In genomic region chr12:108995370-108995992, GRCh38 we compare ENCODE assay signal across 28 cellular contexts. TPM values are rescaled to one million over a fixed set of nuclear protein-coding genes. Genes with fewer than 3 reads are reported as not detected.
"Had no signal": no experiment of that assay in that cellular context is flagged by ENCODE, and none has a peak within 500 bp of the region (broad histone marks: within the 10 kb centered on the region; RNA-seq: fewer than 3 reads in every experiment).

No MANE protein-coding gene starts in this region.

- H3K4me1 ChIP-seq: body of pancreas, heart right ventricle, right lobe of liver, thyroid gland, upper lobe of right lung had no signal

- ATAC-seq: activated CD8-positive, alpha-beta T cell treated with anti-CD3 and anti-CD28 coated beads, Interleukin-2, amount 10 ng/mL, durations not matched to agents 7 days and 5 days; activated naive CD8-positive, alpha-beta T cell treated with anti-CD3 and anti-CD28 coated beads, Interleukin-2, amount 50 U/mL, for 24 hours; body of pancreas; heart right ventricle; left cardiac atrium; right lobe of liver; upper lobe of right lung had no signal

- H3K4me3 Mint-ChIP-seq: activated CD8-positive, alpha-beta T cell treated with anti-CD3 and anti-CD28 coated beads, Interleukin-2, amount 10 ng/mL, durations not matched to agents 7 days and 5 days; activated naive CD8-positive, alpha-beta T cell treated with anti-CD3 and anti-CD28 coated beads, Interleukin-2, amount 50 U/mL, for 24 hours; activated T-helper 1 cell treated with anti-CD3 and anti-CD28 coated beads, Interleukin-12 subunit alpha, Interleukin-12 subunit beta, Interleukin-2, Interleukin-4 antibody, amounts not matched to agents 30 ng/mL and 10 ng/mL and 1 ng/mL, durations not matched to agents 14 hours and 24 hours and 36 hours; memory B cell; stimulated activated naive CD8-positive, alpha-beta T cell treated with anti-CD3 and anti-CD28 coated beads, Interleukin-15, Interleukin-2, amounts not matched to agents 100 ng/mL and 50 ng/mL, for 24 hours had no signal

- H3K27ac ChIP-seq: body of pancreas, heart right ventricle, right lobe of liver, skin epidermis, thyroid gland, upper lobe of right lung had no signal

- H3K27ac Mint-ChIP-seq: activated CD8-positive, alpha-beta T cell treated with anti-CD3 and anti-CD28 coated beads, Interleukin-2, amount 10 ng/mL, durations not matched to agents 7 days and 5 days; activated naive CD8-positive, alpha-beta T cell treated with anti-CD3 and anti-CD28 coated beads, Interleukin-2, amount 50 U/mL, for 24 hours; activated T-helper 1 cell treated with anti-CD3 and anti-CD28 coated beads, Interleukin-12 subunit alpha, Interleukin-12 subunit beta, Interleukin-2, Interleukin-4 antibody, amounts not matched to agents 30 ng/mL and 10 ng/mL and 1 ng/mL, durations not matched to agents 14 hours and 24 hours and 36 hours; memory B cell; nephron progenitor cell; stimulated activated naive CD8-positive, alpha-beta T cell treated with anti-CD3 and anti-CD28 coated beads, Interleukin-15, Interleukin-2, amounts not matched to agents 100 ng/mL and 50 ng/mL, for 24 hours had no signal

- H3K27me3 ChIP-seq: body of pancreas, heart right ventricle, right lobe of liver, thyroid gland had no signal

- H3K9me3 ChIP-seq: body of pancreas, right lobe of liver, thyroid gland, upper lobe of right lung had no signal

- H3K9me3 Mint-ChIP-seq: activated naive CD8-positive, alpha-beta T cell treated with anti-CD3 and anti-CD28 coated beads, Interleukin-2, amount 50 U/mL, for 24 hours; activated T-helper 1 cell treated with anti-CD3 and anti-CD28 coated beads, Interleukin-12 subunit alpha, Interleukin-12 subunit beta, Interleukin-2, Interleukin-4 antibody, amounts not matched to agents 30 ng/mL and 10 ng/mL and 1 ng/mL, durations not matched to agents 14 hours and 24 hours and 36 hours; stimulated activated naive CD8-positive, alpha-beta T cell treated with anti-CD3 and anti-CD28 coated beads, Interleukin-15, Interleukin-2, amounts not matched to agents 100 ng/mL and 50 ng/mL, for 24 hours had no signal

- DNase-seq: activated CD4-positive, alpha-beta T cell treated with anti-CD3 and anti-CD28 coated beads, Interleukin-2, amount 50 U/mL, for 1 hour; activated CD4-positive, CD25-positive, alpha-beta regulatory T cell treated with anti-CD3 and anti-CD28 coated beads, Interleukin-2, amount 50 U/mL, for 72 hours; activated CD8-positive, alpha-beta T cell treated with anti-CD3 and anti-CD28 coated beads, Interleukin-2, amount 10 ng/mL, durations not matched to agents 7 days and 5 days; activated gamma-delta T cell; activated naive CD4-positive, alpha-beta T cell treated with anti-CD3 and anti-CD28 coated beads, Interleukin-2, amount 50 U/mL, for 16 hours; activated naive CD8-positive, alpha-beta T cell treated with anti-CD3 and anti-CD28 coated beads, Interleukin-2, amount 50 U/mL, for 24 hours; body of pancreas; heart right ventricle; islet precursor cell; left cardiac atrium; nephron progenitor cell; posterior cingulate gyrus; right lobe of liver; stimulated activated CD4-positive, alpha-beta T cell treated with anti-CD3 and anti-CD28 coated beads, Interleukin-1b, Interleukin-23, amount 100 ng/mL, for 48 hours; substantia nigra; T1000; thyroid gland; upper lobe of right lung had no signal

- H3K4me3 ChIP-seq: body of pancreas, heart right ventricle, right lobe of liver, skin epidermis, thyroid gland, upper lobe of right lung had no signal

- H3K36me3 ChIP-seq: heart right ventricle, right lobe of liver, thyroid gland, upper lobe of right lung had no signal

- H3K4me1 Mint-ChIP-seq: activated naive CD8-positive, alpha-beta T cell treated with anti-CD3 and anti-CD28 coated beads, Interleukin-2, amount 50 U/mL, for 24 hours; memory B cell had no signal

RNA-seq across cellular contexts. Expression of gene SVOP, which starts 25.4 kb away (rescaled TPM):
- total RNA-seq: activated CD8-positive, alpha-beta T cell treated with anti-CD3 and anti-CD28 coated beads, Interleukin-2, amount 10 ng/mL, durations not matched to agents 7 days and 5 days; activated T-helper 1 cell treated with anti-CD3 and anti-CD28 coated beads, Interleukin-12 subunit alpha, Interleukin-12 subunit beta, Interleukin-2, Interleukin-4 antibody, amounts not matched to agents 30 ng/mL and 10 ng/mL and 1 ng/mL, durations not matched to agents 14 hours and 24 hours and 36 hours; chondrocyte; epithelial cell of proximal tubule; fibroblast of villous mesenchyme; liver; mononuclear cell; omental fat pad; right lobe of liver; thyroid gland; upper lobe of right lung had no signal
